Comparison of ENCODE assay signal across 13 cellular contexts in genomic region chr5:61575103-61575502, GRCh38.
A peak's percentile ranks its signal among the peaks of the same experiment; 100 is the strongest.
DNase-seq lines count a peak whose midpoint lies in the region; ATAC-seq, FAIRE-seq and TF ChIP-seq lines count a peak whose summit lies in the region.
"Had no signal": no experiment of that assay in that cellular context is flagged by ENCODE, and none has a peak within 500 bp of the region (broad histone marks: within the 10 kb centered on the region; RNA-seq: fewer than 3 reads in every experiment).

No MANE protein-coding gene starts in this region.

- WGBS in K562 (ENCODE audit: insufficient coverage, low coverage, missing lambda C conversion rate): 7% methylated on average over 4 of the region's 4 CpGs

- no peak overlapping the region for H3K9ac ChIP-seq in K562 (ENCODE audit: insufficient read depth in 1 of 2, low read depth in 2 of 2, low read length in 2 of 2)

- TF ChIP-seq RAD21 in K562 (CRISPR knock-in tag; conservative IDR thresholded peaks at IDR 0.05 in 1 of 2, IDR thresholded peaks at IDR 0.05 in 1 of 2): no peak

- in situ Hi-C loops in K562 (cut with MboI): no loop called here
- in situ Hi-C loops in gastrocnemius medialis (cut with MboI; ENCODE audit: low sequenced_read_pairs in 4 of 4): no loop called here

- H3K27ac ChIP-seq in K562 (ENCODE audit: extremely low read depth, low read depth, low read length): peak overlapping the region; percentile 53; the same call in 2 of the 3 replicates
- no peak overlapping the region for H3K27ac ChIP-seq in gastrocnemius medialis
- H3K27ac ChIP-seq: colonic mucosa had no signal

- no TSS peak for BruUV-seq in K562 (replicated peaks; lab: Mats Ljungman, UMichigan)

- TF ChIP-seq CTCF in K562 (IDR thresholded peaks at IDR 0.05 in 2 of 3, conservative IDR thresholded peaks at IDR 0.05 in 1 of 3; ENCODE audit: insufficient read depth in 2 of 3, low read depth in 1 of 3, low read length in 3 of 3) (no peak), mucosa of descending colon (IDR thresholded peaks at IDR 0.05) (no peak), gastrocnemius medialis (IDR thresholded peaks at IDR 0.05 in 4 of 5, conservative IDR thresholded peaks at IDR 0.05 in 1 of 5) (no peak), GM20000 (IDR thresholded peaks at IDR 0.05; ENCODE audit: extremely low read depth, missing control alignments) (no peak), chondrocyte (IDR thresholded peaks at IDR 0.05) (no peak)

- no peaks in the 10 kb centered on the region for H3K9me3 Mint-ChIP-seq in chondrocyte (ENCODE audit: low read depth)
- H3K9me3 Mint-ChIP-seq: activated CD4-positive, alpha-beta memory T cell treated with anti-CD3 and anti-CD28 coated beads, Interleukin-2, amount 10 ng/mL, durations not matched to agents 7 days and 5 days had no signal

- no peaks in the 10 kb centered on the region for H3K27me3 ChIP-seq in MG63
- no peaks in the 10 kb centered on the region for H3K27me3 ChIP-seq in K562 (ENCODE audit: control insufficient read depth in 2 of 2, insufficient read depth in 2 of 2, low read length in 2 of 2)
- H3K27me3 ChIP-seq in gastrocnemius medialis: no peaks in the 10 kb centered on the region
- H3K27me3 ChIP-seq: colonic mucosa had no signal

- H3K79me2 ChIP-seq in K562 (ENCODE audit: control insufficient read depth, insufficient read depth, low read length): no peaks in the 10 kb centered on the region

- H3K4me1 ChIP-seq in K562 (replicated peaks in 1 of 2; ENCODE audit: control insufficient read depth in 2 of 2, insufficient read depth in 2 of 2, low read length in 2 of 2) (peaks cover 4 to 23% of the 10 kb centered on the region in 2 experiments), mucosa of descending colon (ENCODE audit: low read depth) (no peaks in the 10 kb centered on the region), gastrocnemius medialis (no peaks in the 10 kb centered on the region)
- H3K4me1 ChIP-seq: colonic mucosa had no signal

- peak; percentile 83 for FAIRE-seq in K562 (lab: Jason Lieb, UNC)

- TF ChIP-seq POLR2A in K562 (conservative IDR thresholded peaks at IDR 0.05): no peak
- TF ChIP-seq POLR2A in gastrocnemius medialis (IDR thresholded peaks at IDR 0.05): no peak

- no peak overlapping the region for H3K4me3 Mint-ChIP-seq in chondrocyte (ENCODE audit: unreplicated experiment)
- H3K4me3 Mint-ChIP-seq: activated CD4-positive, alpha-beta memory T cell treated with anti-CD3 and anti-CD28 coated beads, Interleukin-2, amount 10 ng/mL, durations not matched to agents 7 days and 5 days had no signal

- ATAC-seq in K562 (peak; percentile 83), mucosa of descending colon (peak; percentile 63), gastrocnemius medialis (no peak)

- H3K27me3 Mint-ChIP-seq in chondrocyte (ENCODE audit: low read depth): no peaks in the 10 kb centered on the region
- H3K27me3 Mint-ChIP-seq: activated CD4-positive, alpha-beta memory T cell treated with anti-CD3 and anti-CD28 coated beads, Interleukin-2, amount 10 ng/mL, durations not matched to agents 7 days and 5 days had no signal

- H3K36me3 ChIP-seq in MG63 (no peaks in the 10 kb centered on the region), K562 (ENCODE audit: control insufficient read depth, insufficient read depth, low read length) (no peaks in the 10 kb centered on the region), mucosa of descending colon (ENCODE audit: low read depth) (no peaks in the 10 kb centered on the region), gastrocnemius medialis (no peaks in the 10 kb centered on the region)
- H3K36me3 ChIP-seq: colonic mucosa had no signal

- DNase-seq in DMS 273 treated with DMSO at 0.1 percent for 48 hours (lab: John Stamatoyannopoulos, UW) (peak; percentile 51), MG63 (peak; percentile 51), K562 (ENCODE audit: extremely low read depth in 1 of 4, low spot score in 3 of 4) (peak; percentile 37 to 76 (median 52)), mucosa of descending colon (peak in 1 of 3 donors; percentile 16), gastrocnemius medialis (no peak), NCI-H2227 treated with DMSO at 0.1 percent for 48 hours (lab: John Stamatoyannopoulos, UW) (no peak), GM20000 (ENCODE audit: low spot score) (no peak), chondrocyte (ENCODE audit: low spot score) (no peak)
- DNase-seq: activated CD4-positive, alpha-beta memory T cell treated with anti-CD3 and anti-CD28 coated beads, Interleukin-2, amount 10 ng/mL, durations not matched to agents 7 days and 5 days; colonic mucosa; kidney glomerular epithelial cell; stimulated activated CD4-positive, alpha-beta T cell treated with anti-CD3 and anti-CD28 coated beads, Interleukin-12 subunit alpha, Interleukin-12 subunit beta, amount 100 ng/mL, for 4 hours; substantia nigra had no signal

- CTCF ChIA-PET in K562 (lab: Yijun Ruan, JAX; ENCODE audit: low intra/inter-chr PET ratio): no interaction called here

- peak overlapping the region; percentile 51 for H3K4me2 ChIP-seq in K562 (ENCODE audit: insufficient read depth, low read length)

- no peaks in the 10 kb centered on the region for H4K20me1 ChIP-seq in K562 (replicated peaks; ENCODE audit: control insufficient read depth, insufficient read depth, low read length)

- POLR2A ChIA-PET in K562 (lab: Yijun Ruan, JAX): no interaction called here

- TF ChIP-seq EP300 in K562 (IDR thresholded peaks at IDR 0.05; ENCODE audit: low read length): peak; percentile 63

- H2AFZ ChIP-seq in K562 (ENCODE audit: low read depth, low read length): peak overlapping the region; percentile 86

- H3K9me3 ChIP-seq in MG63: no peaks in the 10 kb centered on the region
- H3K9me3 ChIP-seq in K562 (replicated peaks; ENCODE audit: control insufficient read depth, insufficient read depth, low read depth, low read length): no peaks in the 10 kb centered on the region
- H3K9me3 ChIP-seq in mucosa of descending colon: no peaks in the 10 kb centered on the region
- H3K9me3 ChIP-seq in gastrocnemius medialis: no peaks in the 10 kb centered on the region
- H3K9me3 ChIP-seq: colonic mucosa had no signal

- no peaks in the 10 kb centered on the region for H3K36me3 Mint-ChIP-seq in chondrocyte (ENCODE audit: low read depth)

- H3K4me1 Mint-ChIP-seq in chondrocyte (ENCODE audit: low read depth): peaks cover 9% of the 10 kb centered on the region
- H3K4me1 Mint-ChIP-seq: activated CD4-positive, alpha-beta memory T cell treated with anti-CD3 and anti-CD28 coated beads, Interleukin-2, amount 10 ng/mL, durations not matched to agents 7 days and 5 days had no signal

- H3K4me3 ChIP-seq in MG63 (no peak overlapping the region), K562 (no peak overlapping the region), mucosa of descending colon (no peak overlapping the region), gastrocnemius medialis (no peak overlapping the region)
- H3K4me3 ChIP-seq: colonic mucosa had no signal

- H3K27ac Mint-ChIP-seq in chondrocyte (ENCODE audit: unreplicated experiment): no peak overlapping the region
- H3K27ac Mint-ChIP-seq: activated CD4-positive, alpha-beta memory T cell treated with anti-CD3 and anti-CD28 coated beads, Interleukin-2, amount 10 ng/mL, durations not matched to agents 7 days and 5 days had no signal

- intact Hi-C loops in K562 (cut with micrococcal nuclease) (no loop called here), mucosa of descending colon (cut with DNase I, micrococcal nuclease) (no loop called here), gastrocnemius medialis (cut with DNase I; ENCODE audit: low total_unique reads) (no loop called here)

- H3K9me1 ChIP-seq in K562 (ENCODE audit: control insufficient read depth, insufficient read depth, low read length): no peaks in the 10 kb centered on the region

TF ChIP-seq in K562, 482 proteins besides CTCF, POLR2A, EP300 and RAD21 (continues in another document):
- TF ChIP-seq MNT (conservative IDR thresholded peaks at IDR 0.05) (0 out of 4 replicates have a peak, but pooled peaks of 1 of the 2 experiments have one; percentile 29), ZNF311 (CRISPR knock-in tag; IDR thresholded peaks at IDR 0.05) (no peak), NFIC (IDR thresholded peaks at IDR 0.05) (0 out of 2 replicates have a peak, but pooled peaks have one; percentile 17), DPF2 (IDR thresholded peaks at IDR 0.05) (0 out of 2 replicates have a peak, but pooled peaks have one; percentile 35), TAL1 (IDR thresholded peaks at IDR 0.05) (peak; percentile 50; the same call in 1 of the 2 replicates), ZNF445 (CRISPR knock-in tag; IDR thresholded peaks at IDR 0.05; ENCODE audit: low read depth) (no peak), ELF1 (tag; IDR thresholded peaks at IDR 0.05) (peak; percentile 48), RBBP5 (IDR thresholded peaks at IDR 0.05; ENCODE audit: borderline replicate concordance, insufficient read depth, low read length, poor library complexity, severe bottlenecking) (no peak), GABPA (tag; conservative IDR thresholded peaks at IDR 0.05; ENCODE audit: low read depth) (peak; percentile 44; the same call in 1 of the 2 replicates), HNRNPL (IDR thresholded peaks at IDR 0.05; ENCODE audit: low read depth, low read length) (no peak), RBFOX2 (IDR thresholded peaks at IDR 0.05; ENCODE audit: low read depth, low read length) (0 out of 2 replicates have a peak, but pooled peaks have one; percentile 13)

Comparison
In these comparisons a context has a peak if more than half of its experiments do, and no peak if none do; other contexts are left out.
1. DNase-seq: peak in DMS 273 treated with DMSO at 0.1 percent for 48 hours (single experiment), MG63 (single experiment) and K562 (4 of 4); none in gastrocnemius medialis (0 of 2), NCI-H2227 treated with DMSO at 0.1 percent for 48 hours (single experiment), GM20000 (single experiment) and chondrocyte (single experiment).
2. ATAC-seq: peak in K562 (single experiment) and mucosa of descending colon (single experiment); none in gastrocnemius medialis (0 of 2).